In genomic region chr3:105786241-105786640, GRCh38 we compare ENCODE assay signal across 27 cellular contexts.
DNase-seq lines count a peak whose midpoint lies in the region; ATAC-seq lines count a peak whose summit lies in the region.
"Had no signal": no experiment of that assay in that cellular context is flagged by ENCODE, and none has a peak within 500 bp of the region (broad histone marks: within the 10 kb centered on the region; RNA-seq: fewer than 3 reads in every experiment).

No MANE protein-coding gene starts in this region.

- 96% methylated on average over 4 of the region's 4 CpGs for whole genome bisulfite sequencing in mesenchymal stem cell

- no peaks in the 10 kb centered on the region for H3K27me3 Mint-ChIP-seq in activated CD4-positive, alpha-beta T cell treated with anti-CD3 and anti-CD28 coated beads, Interleukin-2, amount 10 ng/mL, durations not matched to agents 24 days and 14 days
- no peaks in the 10 kb centered on the region for H3K27me3 Mint-ChIP-seq in stimulated activated naive CD8-positive, alpha-beta T cell treated with anti-CD3 and anti-CD28 coated beads, Interleukin-15, Interleukin-2, amounts not matched to agents 100 ng/mL and 50 ng/mL, for 24 hours
- H3K27me3 Mint-ChIP-seq in stimulated activated naive CD8-positive, alpha-beta T cell treated with anti-CD3 and anti-CD28 coated beads, Interleukin-15, amount 100 ng/mL, for 72 hours = no peaks in the 10 kb centered on the region
- H3K27me3 Mint-ChIP-seq: naive B cell had no signal

- no peak overlapping the region for H3K4me3 Mint-ChIP-seq in activated CD4-positive, alpha-beta T cell treated with anti-CD3 and anti-CD28 coated beads, Interleukin-2, amount 10 ng/mL, durations not matched to agents 24 days and 14 days
- H3K4me3 Mint-ChIP-seq in stimulated activated naive CD8-positive, alpha-beta T cell treated with anti-CD3 and anti-CD28 coated beads, Interleukin-15, Interleukin-2, amounts not matched to agents 100 ng/mL and 50 ng/mL, for 24 hours = no peak overlapping the region
- H3K4me3 Mint-ChIP-seq in stimulated activated naive CD8-positive, alpha-beta T cell treated with anti-CD3 and anti-CD28 coated beads, Interleukin-15, amount 100 ng/mL, for 72 hours = peak overlapping the region in 1 of 2 donors; percentile 66
- H3K4me3 Mint-ChIP-seq: naive B cell had no signal

- no peak overlapping the region for H3K4me3 ChIP-seq in mesenchymal stem cell (ENCODE audit: insufficient read depth in 1 of 2, low read depth in 1 of 2, low read length in 2 of 2)
- H3K4me3 ChIP-seq: cardiac muscle cell, Peyer's patch, psoas muscle, transverse colon had no signal

- no peak overlapping the region for H2BK12ac ChIP-seq in mesenchymal stem cell (ENCODE audit: low read length in 2 of 2)

- no peak overlapping the region for H3K4me2 ChIP-seq in mesenchymal stem cell (ENCODE audit: low read length, poor library complexity, severe bottlenecking)

- H3K27ac Mint-ChIP-seq in activated CD4-positive, alpha-beta T cell treated with anti-CD3 and anti-CD28 coated beads, Interleukin-2, amount 10 ng/mL, durations not matched to agents 24 days and 14 days = peak overlapping the region; percentile 34
- peak overlapping the region; percentile 71 for H3K27ac Mint-ChIP-seq in stimulated activated naive CD8-positive, alpha-beta T cell treated with anti-CD3 and anti-CD28 coated beads, Interleukin-15, Interleukin-2, amounts not matched to agents 100 ng/mL and 50 ng/mL, for 24 hours
- H3K27ac Mint-ChIP-seq in stimulated activated naive CD8-positive, alpha-beta T cell treated with anti-CD3 and anti-CD28 coated beads, Interleukin-15, amount 100 ng/mL, for 72 hours = no peak overlapping the region
- H3K27ac Mint-ChIP-seq: activated T-helper 2 cell treated with anti-CD3 and anti-CD28 coated beads, Interferon-gamma antibody, Interleukin-2, Interleukin-4, amounts not matched to agents 10 μg/mL and 5 μg/mL and 100 μg/mL, durations not matched to agents 14 hours and 24 hours and 36 hours had no signal

- intact Hi-C loops in activated CD4-positive, alpha-beta T cell treated with anti-CD3 and anti-CD28 coated beads, Interleukin-2, amount 10 ng/mL, durations not matched to agents 24 days and 14 days (cut with micrococcal nuclease) = no loop called here

- no peaks in the 10 kb centered on the region for H3K27me3 ChIP-seq in mesenchymal stem cell (ENCODE audit: control insufficient read depth in 1 of 2, insufficient read depth in 1 of 2, low read length in 2 of 2)
- H3K27me3 ChIP-seq: cardiac muscle cell, Peyer's patch, transverse colon had no signal

- no peak overlapping the region for H3K23ac ChIP-seq in mesenchymal stem cell (ENCODE audit: low read length in 2 of 2)

- no peak for ATAC-seq in stimulated activated naive CD8-positive, alpha-beta T cell treated with anti-CD3 and anti-CD28 coated beads, Interleukin-15, amount 100 ng/mL, for 72 hours
- ATAC-seq in HG02763 (IDR thresholded peaks at IDR 0.05; ENCODE audit: unreplicated experiment) (no peak), HG03139 (IDR thresholded peaks at IDR 0.05; ENCODE audit: unreplicated experiment) (no peak), GM18907 (IDR thresholded peaks at IDR 0.05; ENCODE audit: unreplicated experiment) (no peak)
- ATAC-seq: psoas muscle had no signal

- no peak overlapping the region for H2AFZ ChIP-seq in mesenchymal stem cell (ENCODE audit: low read depth, low read length)

- no peak overlapping the region for H3K14ac ChIP-seq in mesenchymal stem cell (ENCODE audit: low read length in 2 of 2)

- peaks cover 47% of the 10 kb centered on the region for H3K36me3 Mint-ChIP-seq in activated CD4-positive, alpha-beta T cell treated with anti-CD3 and anti-CD28 coated beads, Interleukin-2, amount 10 ng/mL, durations not matched to agents 24 days and 14 days (ENCODE audit: low read depth)
- peaks cover 59% of the 10 kb centered on the region for H3K36me3 Mint-ChIP-seq in stimulated activated naive CD8-positive, alpha-beta T cell treated with anti-CD3 and anti-CD28 coated beads, Interleukin-15, Interleukin-2, amounts not matched to agents 100 ng/mL and 50 ng/mL, for 24 hours (ENCODE audit: low read depth)
- H3K36me3 Mint-ChIP-seq: naive B cell had no signal

- no peak overlapping the region for H2BK15ac ChIP-seq in mesenchymal stem cell (ENCODE audit: low read depth, poor library complexity, severe bottlenecking)

- peaks cover 3% of the 10 kb centered on the region for H3K4me1 ChIP-seq in mesenchymal stem cell (ENCODE audit: control insufficient read depth, insufficient read depth, low read depth, low read length)
- H3K4me1 ChIP-seq: Peyer's patch had no signal

- no peak overlapping the region for H3K27ac ChIP-seq in mesenchymal stem cell (ENCODE audit: low read length, poor library complexity, severe bottlenecking)
- H3K27ac ChIP-seq: cardiac muscle cell, Peyer's patch, psoas muscle, transverse colon, WERI-Rb-1 had no signal

- H3K9me3 Mint-ChIP-seq in activated CD4-positive, alpha-beta T cell treated with anti-CD3 and anti-CD28 coated beads, Interleukin-2, amount 10 ng/mL, durations not matched to agents 24 days and 14 days = peaks cover 13% of the 10 kb centered on the region
- no peaks in the 10 kb centered on the region for H3K9me3 Mint-ChIP-seq in stimulated activated naive CD8-positive, alpha-beta T cell treated with anti-CD3 and anti-CD28 coated beads, Interleukin-15, Interleukin-2, amounts not matched to agents 100 ng/mL and 50 ng/mL, for 24 hours
- H3K9me3 Mint-ChIP-seq in stimulated activated naive CD8-positive, alpha-beta T cell treated with anti-CD3 and anti-CD28 coated beads, Interleukin-15, amount 100 ng/mL, for 72 hours = no peaks in the 10 kb centered on the region
- H3K9me3 Mint-ChIP-seq: naive B cell had no signal

- peaks cover 40% of the 10 kb centered on the region for H3K4me1 Mint-ChIP-seq in activated CD4-positive, alpha-beta T cell treated with anti-CD3 and anti-CD28 coated beads, Interleukin-2, amount 10 ng/mL, durations not matched to agents 24 days and 14 days
- peaks cover 76% of the 10 kb centered on the region for H3K4me1 Mint-ChIP-seq in stimulated activated naive CD8-positive, alpha-beta T cell treated with anti-CD3 and anti-CD28 coated beads, Interleukin-15, Interleukin-2, amounts not matched to agents 100 ng/mL and 50 ng/mL, for 24 hours (ENCODE audit: low read depth)
- peaks cover 77% of the 10 kb centered on the region for H3K4me1 Mint-ChIP-seq in stimulated activated naive CD8-positive, alpha-beta T cell treated with anti-CD3 and anti-CD28 coated beads, Interleukin-15, amount 100 ng/mL, for 72 hours

- no peak overlapping the region for H3K9ac ChIP-seq in mesenchymal stem cell (ENCODE audit: low read length)

- no peak overlapping the region for H2AK5ac ChIP-seq in mesenchymal stem cell (ENCODE audit: low read length, severe bottlenecking)

- H2BK120ac ChIP-seq in mesenchymal stem cell (ENCODE audit: low read depth, low read length) = no peak overlapping the region

- no peaks in the 10 kb centered on the region for H3K9me3 ChIP-seq in mesenchymal stem cell (ENCODE audit: control insufficient read depth, low read length)
- H3K9me3 ChIP-seq: Peyer's patch, psoas muscle, transverse colon had no signal

- H3K79me1 ChIP-seq in mesenchymal stem cell (replicated peaks; ENCODE audit: low read length, poor library complexity, severe bottlenecking) = peaks cover 21% of the 10 kb centered on the region

- H3K18ac ChIP-seq in mesenchymal stem cell (ENCODE audit: low read depth in 1 of 2, low read length in 2 of 2) = peak overlapping the region in 1 of 2 experiments; percentile 14

- no peak overlapping the region for H3K4ac ChIP-seq in mesenchymal stem cell (ENCODE audit: low read depth in 1 of 2, low read length in 2 of 2)

- DNase-seq in activated CD4-positive, alpha-beta T cell treated with anti-CD3 and anti-CD28 coated beads, Interleukin-2, amount 10 ng/mL, durations not matched to agents 24 days and 14 days = no peak
- no peak for DNase-seq in activated CD4-positive, alpha-beta T cell treated with anti-CD3 and anti-CD28 coated beads for 4 hours
- DNase-seq in stimulated activated naive CD8-positive, alpha-beta T cell treated with anti-CD3 and anti-CD28 coated beads, Interleukin-15, amount 100 ng/mL, for 72 hours = no peak
- no peak for DNase-seq in mesenchymal stem cell
- DNase-seq: 8988T; activated CD4-positive, alpha-beta T cell treated with anti-CD3 and anti-CD28 coated beads, Interleukin-2, amount 50 U/mL, for 1 hour; erythroblast; GOT3; naive B cell; NCI-H1048; NCI-H1694; NCI-H446; NCI-H748 treated with DMSO at 0.1 percent for 48 hours; Peyer's patch; psoas muscle; SIG-M5; stimulated activated CD4-positive, alpha-beta T cell treated with anti-CD3 and anti-CD28 coated beads, Interleukin-4, amount 100 ng/mL, for 1 hour; SW 1271; T1000; transverse colon; WERI-Rb-1 had no signal

- H4K91ac ChIP-seq in mesenchymal stem cell (ENCODE audit: low read length) = no peak overlapping the region

- peak overlapping the region; percentile 75 for H4K8ac ChIP-seq in mesenchymal stem cell (ENCODE audit: low read length)

- peaks cover 0 to 1% of the 10 kb centered on the region in 2 experiments for H3K36me3 ChIP-seq in mesenchymal stem cell (ENCODE audit: control insufficient read depth in 1 of 2, insufficient read depth in 2 of 2, low read depth in 1 of 2, low read length in 2 of 2)
- H3K36me3 ChIP-seq: cardiac muscle cell, Peyer's patch, transverse colon, WERI-Rb-1 had no signal

- no peak overlapping the region for H2BK5ac ChIP-seq in mesenchymal stem cell (ENCODE audit: low read depth, low read length, poor library complexity, severe bottlenecking)

Comparison
In these comparisons a context has a peak if more than half of its experiments do, and no peak if none do; other contexts are left out.
1. H3K27ac Mint-ChIP-seq: peak in activated CD4-positive, alpha-beta T cell treated with anti-CD3 and anti-CD28 coated beads, Interleukin-2, amount 10 ng/mL, durations not matched to agents 24 days and 14 days (single experiment) and stimulated activated naive CD8-positive, alpha-beta T cell treated with anti-CD3 and anti-CD28 coated beads, Interleukin-15, Interleukin-2, amounts not matched to agents 100 ng/mL and 50 ng/mL, for 24 hours (single experiment); none in stimulated activated naive CD8-positive, alpha-beta T cell treated with anti-CD3 and anti-CD28 coated beads, Interleukin-15, amount 100 ng/mL, for 72 hours (0 of 2).